17 cellular contexts compared by ENCODE assay signal in genomic region chr1:36752431-36752830, GRCh38.
DNase-seq lines count a peak whose midpoint lies in the region; ATAC-seq and TF ChIP-seq lines count a peak whose summit lies in the region.
"Had no signal": no experiment of that assay in that cellular context is flagged by ENCODE, and none has a peak within 500 bp of the region (broad histone marks: within the 10 kb centered on the region; RNA-seq: fewer than 3 reads in every experiment).

No MANE protein-coding gene starts in this region.

- intact Hi-C loops in posterior vena cava (cut with DNase I), result no loop called here

- ATAC-seq in GM19397 (IDR thresholded peaks at IDR 0.05; ENCODE audit: unreplicated experiment) (no peak), GM21515 (IDR thresholded peaks at IDR 0.05; ENCODE audit: unreplicated experiment) (no peak)

- H3K9ac ChIP-seq in BLaER1 (peak overlapping the region; percentile 55; the same call in 1 of the 2 replicates), OCI-LY3 (ENCODE audit: low read length) (no peak overlapping the region), endodermal cell (ENCODE audit: extremely low read depth, low read length, poor library complexity, severe bottlenecking) (no peak overlapping the region)
- H3K9ac ChIP-seq: GM23248 had no signal

- H4K20me1 ChIP-seq in BLaER1, result no peaks in the 10 kb centered on the region
- H4K20me1 ChIP-seq in OCI-LY3 (ENCODE audit: insufficient read depth, low read length), result no peaks in the 10 kb centered on the region

- no peaks in the 10 kb centered on the region for H3K79me2 ChIP-seq in OCI-LY3 (ENCODE audit: low read length)

- H3K4me1 Mint-ChIP-seq in endodermal cell (peaks cover 21% of the 10 kb centered on the region), osteocyte (ENCODE audit: unreplicated experiment) (no peaks in the 10 kb centered on the region)

- H3K9me3 ChIP-seq in BLaER1, result no peaks in the 10 kb centered on the region
- no peaks in the 10 kb centered on the region for H3K9me3 ChIP-seq in OCI-LY3 (ENCODE audit: insufficient read depth, low read length)
- H3K9me3 ChIP-seq in endodermal cell (ENCODE audit: control insufficient read depth, low read length), result no peaks in the 10 kb centered on the region

- H3K4me3 ChIP-seq in BLaER1, result no peak overlapping the region
- no peak overlapping the region for H3K4me3 ChIP-seq in OCI-LY3 (ENCODE audit: low read length)
- no peak overlapping the region for H3K4me3 ChIP-seq in endodermal cell (ENCODE audit: low read length)
- H3K4me3 ChIP-seq: GM23248 had no signal

- peaks cover 53% of the 10 kb centered on the region for H3K4me1 ChIP-seq in BLaER1
- H3K4me1 ChIP-seq in OCI-LY3 (ENCODE audit: low read length), result peaks cover 29% of the 10 kb centered on the region
- no peaks in the 10 kb centered on the region for H3K4me1 ChIP-seq in endodermal cell (ENCODE audit: control insufficient read depth, insufficient read depth, low read length)

- H3K4me2 ChIP-seq in BLaER1 (peak overlapping the region; percentile 78), OCI-LY3 (ENCODE audit: low read length) (peak overlapping the region; percentile 50)

- H3K36me3 ChIP-seq in BLaER1 (no peaks in the 10 kb centered on the region), OCI-LY3 (replicated peaks; ENCODE audit: low read depth, low read length) (no peaks in the 10 kb centered on the region), endodermal cell (ENCODE audit: control insufficient read depth, insufficient read depth, low read length) (no peaks in the 10 kb centered on the region)

- TF ChIP-seq CTCF in OCI-LY3 (IDR thresholded peaks at IDR 0.05; ENCODE audit: low read depth, low read length), result no peak
- no peak for TF ChIP-seq CTCF in endodermal cell (conservative IDR thresholded peaks at IDR 0.05)
- TF ChIP-seq CTCF in osteocyte (IDR thresholded peaks at IDR 0.05), result no peak

- H3K4me3 Mint-ChIP-seq in endodermal cell (no peak overlapping the region), osteocyte (ENCODE audit: unreplicated experiment) (no peak overlapping the region)
- H3K4me3 Mint-ChIP-seq: CD4-positive, alpha-beta T cell; H9 had no signal

- H3K27ac ChIP-seq in BLaER1, result 0 out of 2 replicates have a peak overlapping the region, but pooled peaks have one; percentile 5
- no peak overlapping the region for H3K27ac ChIP-seq in OCI-LY3 (ENCODE audit: low read length)
- no peak overlapping the region for H3K27ac ChIP-seq in endodermal cell (ENCODE audit: low read depth, low read length)
- H3K27ac ChIP-seq: GM23248 had no signal

- H3K27ac Mint-ChIP-seq in endodermal cell (no peak overlapping the region), osteocyte (ENCODE audit: unreplicated experiment) (no peak overlapping the region)
- H3K27ac Mint-ChIP-seq: CD4-positive, alpha-beta T cell; H9 had no signal

- H3K27me3 Mint-ChIP-seq in endodermal cell (ENCODE audit: insufficient read depth) (no peaks in the 10 kb centered on the region), osteocyte (ENCODE audit: unreplicated experiment) (peaks cover 8% of the 10 kb centered on the region)

- H3K9me3 Mint-ChIP-seq in endodermal cell (peaks cover under 1% of the 10 kb centered on the region), osteocyte (ENCODE audit: unreplicated experiment) (no peaks in the 10 kb centered on the region)
- H3K9me3 Mint-ChIP-seq: CD4-positive, alpha-beta T cell; H9 had no signal

- H3K27me3 ChIP-seq in BLaER1 (no peaks in the 10 kb centered on the region), OCI-LY3 (ENCODE audit: low read depth, low read length) (peaks cover 12% of the 10 kb centered on the region), endodermal cell (ENCODE audit: control insufficient read depth, insufficient read depth, low read length, poor library complexity, severe bottlenecking) (no peaks in the 10 kb centered on the region)

- DNase-seq in endodermal cell, result peak; percentile 38
- DNase-seq in posterior vena cava (ENCODE audit: low spot score), result peak; percentile 30
- no peak for DNase-seq in osteocyte (ENCODE audit: extremely low spot score, unreplicated experiment)
- DNase-seq: 8988T, AML-193, C1 segment of cervical spinal cord, Calu3, DMS79 treated with DMSO at 0.1 percent for 48 hours, EL, GDM1, GM23248, H9 had no signal

- no peak overlapping the region for H2AFZ ChIP-seq in OCI-LY3 (ENCODE audit: low read depth, low read length)
- H2AFZ ChIP-seq: GM23248 had no signal

- H3K36me3 Mint-ChIP-seq in endodermal cell (ENCODE audit: low read depth) (peaks cover 10% of the 10 kb centered on the region), osteocyte (ENCODE audit: unreplicated experiment) (no peaks in the 10 kb centered on the region)

- WGBS in endodermal cell (ENCODE audit: insufficient coverage in 1 of 2, insufficient read length in 1 of 2), 2 experiments, result 92 to 100% methylated on average over 2 of the region's 2 CpGs
